25 cellular contexts compared by ENCODE assay signal in the genomic region with DNA sequence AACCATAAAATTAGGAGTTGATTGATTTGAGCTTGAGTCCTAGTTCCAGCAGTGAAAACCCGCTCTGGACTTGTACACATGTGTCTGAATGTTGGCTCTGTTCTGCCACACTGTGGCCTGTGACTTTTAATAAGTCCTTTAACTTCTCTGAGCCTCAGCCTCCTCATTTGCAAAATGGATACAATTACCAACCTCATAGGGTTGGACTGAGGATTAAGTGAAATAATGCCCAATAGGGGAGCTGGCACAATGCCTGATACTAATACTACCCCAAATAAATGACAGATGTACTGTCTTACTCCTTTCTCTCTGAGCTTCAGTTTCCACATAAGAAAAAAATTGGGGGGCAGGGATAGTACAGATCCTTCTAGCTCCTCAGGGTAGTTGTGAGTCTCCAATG.
A peak's percentile ranks its signal among the peaks of the same experiment; 100 is the strongest.
DNase-seq lines count a peak whose midpoint lies in the region; ATAC-seq and TF ChIP-seq lines count a peak whose summit lies in the region.
"Had no signal": no experiment of that assay in that cellular context is flagged by ENCODE, and none has a peak within 500 bp of the region (broad histone marks: within the 10 kb centered on the region; RNA-seq: fewer than 3 reads in every experiment).

No MANE protein-coding gene starts in this region.

- peak overlapping the region; percentile 80 for H3K4me3 Mint-ChIP-seq in activated T-helper 17 cell treated with anti-CD3 and anti-CD28 coated beads, Interleukin-2, amount 50 U/mL, for 72 hours

- TF ChIP-seq CTCF in Loucy (conservative IDR thresholded peaks at IDR 0.05; ENCODE audit: low read length) (no peak), colonic mucosa (IDR thresholded peaks at IDR 0.05) (no peak)

- H3K36me3 ChIP-seq in BLaER1 treated with 17β-estradiol and CSF1 and Interleukin-3, amounts not matched to agents 10 nM and 100 nM, result peaks cover 0 to 10% (median 7%) of the 10 kb centered on the region in 11 experiments; a peak in 7 of 22 replicates
- H3K36me3 ChIP-seq in Loucy (ENCODE audit: insufficient read depth, low read length), result peaks cover 29% of the 10 kb centered on the region; the same call in 1 of the 2 replicates
- H3K36me3 ChIP-seq in colonic mucosa, result no peaks in the 10 kb centered on the region
- H3K36me3 ChIP-seq: cardiac muscle cell, right atrium auricular region had no signal

- no peaks in the 10 kb centered on the region for H3K9me3 Mint-ChIP-seq in activated T-helper 17 cell treated with anti-CD3 and anti-CD28 coated beads, Interleukin-2, amount 50 U/mL, for 72 hours
- H3K9me3 Mint-ChIP-seq: naive thymus-derived CD4-positive, alpha-beta T cell; stimulated activated naive CD8-positive, alpha-beta T cell treated with anti-CD3 and anti-CD28 coated beads, Interleukin-15, amount 100 ng/mL, for 72 hours had no signal

- H3K27ac ChIP-seq in BLaER1 treated with 17β-estradiol and CSF1 and Interleukin-3, amounts not matched to agents 10 nM and 100 nM, result peak overlapping the region in 9 of 11 experiments; percentile 60 to 79 (median 70); a peak in 16 of 22 replicates
- H3K27ac ChIP-seq in colonic mucosa, result no peak overlapping the region
- H3K27ac ChIP-seq: cardiac muscle cell, dorsolateral prefrontal cortex, right atrium auricular region had no signal

- H4K20me1 ChIP-seq in BLaER1 treated with 17β-estradiol and CSF1 and Interleukin-3, amounts not matched to agents 10 nM and 100 nM, result no peaks in the 10 kb centered on the region
- peaks cover 35% of the 10 kb centered on the region for H4K20me1 ChIP-seq in Loucy (ENCODE audit: insufficient read depth, low read length, poor library complexity, severe bottlenecking)

- intact Hi-C loops in colonic mucosa (cut with DNase I), result no loop called here

- DNase-seq in NCI-H82 treated with DMSO at 0.1 percent for 48 hours (lab: John Stamatoyannopoulos, UW; ENCODE audit: unreplicated experiment), result peak; percentile 14
- no peak for DNase-seq in NCI-H82 (lab: John Stamatoyannopoulos, UW)
- no peak for DNase-seq in colonic mucosa
- no peak for DNase-seq in ecto neural progenitor cell (ENCODE audit: low spot score)
- no peak for DNase-seq in NCI-H2107 treated with DMSO at 0.1 percent for 48 hours (lab: John Stamatoyannopoulos, UW; ENCODE audit: unreplicated experiment)
- DNase-seq: 8988T; DMS153; dorsolateral prefrontal cortex; GDM1; head of caudate nucleus; mesendoderm; naive thymus-derived CD4-positive, alpha-beta T cell; NCI-H1092 treated with DMSO at 0.1 percent for 48 hours; NCI-H2029; NCI-H446; spleen; stimulated activated CD4-positive, alpha-beta T cell treated with anti-CD3 and anti-CD28 coated beads, Interleukin-4, amount 100 ng/mL, for 24 hours; stimulated activated naive CD8-positive, alpha-beta T cell treated with anti-CD3 and anti-CD28 coated beads, Interleukin-15, amount 100 ng/mL, for 72 hours; T-helper 9 cell; trophoblast cell had no signal

- peak overlapping the region; percentile 74 to 95 (median 86) for H3K4me2 ChIP-seq in BLaER1 treated with 17β-estradiol and CSF1 and Interleukin-3, amounts not matched to agents 10 nM and 100 nM
- H3K4me2 ChIP-seq in Loucy (ENCODE audit: low read depth, low read length, poor library complexity, severe bottlenecking), result peak overlapping the region; percentile 52

- H3K9me2 ChIP-seq in Loucy (replicated peaks; ENCODE audit: low read depth, low read length), result no peaks in the 10 kb centered on the region

- no peak overlapping the region for H2AFZ ChIP-seq in Loucy (ENCODE audit: low read length)

- peak overlapping the region; percentile 96 for H3K27ac Mint-ChIP-seq in activated T-helper 17 cell treated with anti-CD3 and anti-CD28 coated beads, Interleukin-2, amount 50 U/mL, for 72 hours

- no peaks in the 10 kb centered on the region for H3K27me3 ChIP-seq in BLaER1 treated with 17β-estradiol and CSF1 and Interleukin-3, amounts not matched to agents 10 nM and 100 nM
- H3K27me3 ChIP-seq in Loucy (ENCODE audit: insufficient read depth, low read length, poor library complexity, severe bottlenecking), result no peaks in the 10 kb centered on the region
- no peaks in the 10 kb centered on the region for H3K27me3 ChIP-seq in colonic mucosa
- H3K27me3 ChIP-seq: cardiac muscle cell, right atrium auricular region, spleen had no signal

- H3K4me1 ChIP-seq in BLaER1 treated with 17β-estradiol and CSF1 and Interleukin-3, amounts not matched to agents 10 nM and 100 nM, result peaks cover 41 to 66% (median 61%) of the 10 kb centered on the region in 10 experiments
- peaks cover 57% of the 10 kb centered on the region for H3K4me1 ChIP-seq in Loucy (ENCODE audit: insufficient read depth, low read length, poor library complexity, severe bottlenecking)
- H3K4me1 ChIP-seq in colonic mucosa, result no peaks in the 10 kb centered on the region
- H3K4me1 ChIP-seq: right atrium auricular region had no signal

- H3K9me3 ChIP-seq in BLaER1 treated with 17β-estradiol and CSF1 and Interleukin-3, amounts not matched to agents 10 nM and 100 nM (replicated peaks in 1 of 11), result peaks cover 5 to 13% (median 9%) of the 10 kb centered on the region in 11 experiments; a peak in 19 of 22 replicates
- H3K9me3 ChIP-seq in Loucy (ENCODE audit: insufficient read depth, low read depth, low read length) (no peaks in the 10 kb centered on the region), colonic mucosa (no peaks in the 10 kb centered on the region)
- H3K9me3 ChIP-seq: right atrium auricular region, spleen had no signal

- H3K4me1 Mint-ChIP-seq in activated T-helper 17 cell treated with anti-CD3 and anti-CD28 coated beads, Interleukin-2, amount 50 U/mL, for 72 hours, result peaks cover 51% of the 10 kb centered on the region

- ATAC-seq in activated T-helper 17 cell treated with anti-CD3 and anti-CD28 coated beads, Interleukin-2, amount 50 U/mL, for 72 hours (replicated peaks), result no peak
- ATAC-seq: stimulated activated naive CD8-positive, alpha-beta T cell treated with anti-CD3 and anti-CD28 coated beads, Interleukin-15, amount 100 ng/mL, for 72 hours had no signal

- peak overlapping the region in 5 of 11 experiments; percentile 51 to 65 (median 63); a peak in 4 of 22 replicates for H3K9ac ChIP-seq in BLaER1 treated with 17β-estradiol and CSF1 and Interleukin-3, amounts not matched to agents 10 nM and 100 nM
- H3K9ac ChIP-seq in Loucy (ENCODE audit: low read depth, low read length, poor library complexity, severe bottlenecking) (peak overlapping the region; percentile 1), colonic mucosa (ENCODE audit: low read depth in 2 of 2, low read length in 2 of 2) (no peak overlapping the region)

- H3F3A ChIP-seq in Loucy (ENCODE audit: low read depth), result no peaks in the 10 kb centered on the region

- peaks cover 59% of the 10 kb centered on the region for H3K36me3 Mint-ChIP-seq in activated T-helper 17 cell treated with anti-CD3 and anti-CD28 coated beads, Interleukin-2, amount 50 U/mL, for 72 hours (ENCODE audit: low read depth)

- H3K27me3 Mint-ChIP-seq in activated T-helper 17 cell treated with anti-CD3 and anti-CD28 coated beads, Interleukin-2, amount 50 U/mL, for 72 hours, result no peaks in the 10 kb centered on the region
- H3K27me3 Mint-ChIP-seq: naive thymus-derived CD4-positive, alpha-beta T cell; stimulated activated naive CD8-positive, alpha-beta T cell treated with anti-CD3 and anti-CD28 coated beads, Interleukin-15, amount 100 ng/mL, for 72 hours had no signal

- no peak overlapping the region for H3K4me3 ChIP-seq in BLaER1 treated with 17β-estradiol and CSF1 and Interleukin-3, amounts not matched to agents 10 nM and 100 nM
- no peak overlapping the region for H3K4me3 ChIP-seq in Loucy (ENCODE audit: low read length, poor library complexity, severe bottlenecking)
- H3K4me3 ChIP-seq in colonic mucosa, result no peak overlapping the region
- H3K4me3 ChIP-seq: cardiac muscle cell, dorsolateral prefrontal cortex, right atrium auricular region had no signal

- peaks cover 95% of the 10 kb centered on the region for H3K79me2 ChIP-seq in Loucy (ENCODE audit: insufficient read depth, low read length)
